ENCODE assay signal across 1 cellular context in the genomic region with DNA sequence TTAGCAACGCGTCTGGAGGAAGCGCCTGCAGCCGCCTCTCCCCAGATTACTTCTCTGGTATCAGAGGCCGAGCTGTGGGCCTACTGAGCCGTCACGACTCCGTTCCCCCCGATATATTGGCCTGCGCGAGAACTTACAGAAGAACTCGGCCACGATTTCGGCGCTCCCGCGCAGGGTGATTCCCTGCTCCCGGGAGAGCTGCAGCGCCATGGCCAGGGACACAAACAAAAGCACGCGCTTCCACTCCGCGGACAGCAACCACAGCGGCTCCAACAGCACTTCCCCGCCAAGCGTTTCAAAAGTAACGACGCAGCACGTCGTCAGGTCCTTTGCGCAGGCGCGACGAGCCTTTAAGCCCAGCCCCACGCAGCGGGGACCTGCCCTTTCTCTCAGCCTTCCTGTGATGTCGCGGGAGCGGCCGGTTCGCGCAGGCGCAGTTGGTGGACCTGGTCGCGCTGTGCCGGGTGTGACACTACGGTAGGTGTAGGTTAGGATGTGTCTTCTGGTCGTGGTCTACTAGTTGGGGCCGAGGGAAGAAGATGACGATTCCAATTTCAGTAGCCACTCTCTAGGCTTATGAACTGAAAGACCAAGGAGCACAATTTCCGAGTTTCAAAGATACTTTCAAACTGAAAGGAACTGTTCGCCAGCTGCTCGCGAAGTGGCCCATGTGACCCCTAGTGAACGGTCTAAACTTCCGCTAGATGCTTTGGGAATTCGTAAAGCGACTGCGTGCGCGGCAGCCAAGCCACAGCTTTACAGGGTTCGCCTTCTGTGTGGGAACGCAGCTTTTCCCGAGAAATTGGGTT.
TF ChIP-seq lines count a peak whose summit lies in the region.

Gene MAD2L1 (minus strand): TSS at position 324 of the 809 bp plus-strand sequence. CDS start 114 bp downstream, at position 210.

TF ChIP-seq in HepG2, 621 proteins besides CTCF, POLR2A, EP300 and RAD21 (continued from another document and continues in another):
- TF ChIP-seq, protein P1, sequence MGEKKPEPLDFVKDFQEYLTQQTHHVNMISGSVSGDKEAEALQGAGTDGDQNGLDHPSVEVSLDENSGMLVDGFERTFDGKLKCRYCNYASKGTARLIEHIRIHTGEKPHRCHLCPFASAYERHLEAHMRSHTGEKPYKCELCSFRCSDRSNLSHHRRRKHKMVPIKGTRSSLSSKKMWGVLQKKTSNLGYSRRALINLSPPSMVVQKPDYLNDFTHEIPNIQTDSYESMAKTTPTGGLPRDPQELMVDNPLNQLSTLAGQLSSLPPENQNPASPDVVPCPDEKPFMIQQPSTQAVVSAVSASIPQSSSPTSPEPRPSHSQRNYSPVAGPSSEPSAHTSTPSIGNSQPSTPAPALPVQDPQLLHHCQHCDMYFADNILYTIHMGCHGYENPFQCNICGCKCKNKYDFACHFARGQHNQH (CRISPR knock-in tag; IDR thresholded peaks at IDR 0.05) = no peak; the same call in 1 of the 2 replicates
- TF ChIP-seq EHMT2 (IDR thresholded peaks at IDR 0.05; ENCODE audit: borderline replicate concordance, low read depth, low read length) (no peak), SMAD3 (CRISPR knock-in tag; IDR thresholded peaks at IDR 0.05) (peak; percentile 34; the same call in 1 of the 2 replicates), KLF6 (CRISPR knock-in tag; IDR thresholded peaks at IDR 0.05) (no peak), DNMT1 (CRISPR knock-in tag; IDR thresholded peaks at IDR 0.05) (peak; percentile 90), NPAS2 (CRISPR knock-in tag; IDR thresholded peaks at IDR 0.05; ENCODE audit: borderline replicate concordance) (no peak), ZNF431 (CRISPR knock-in tag; IDR thresholded peaks at IDR 0.05; ENCODE audit: borderline replicate concordance, low read depth) (no peak), ZNF598 (CRISPR knock-in tag; IDR thresholded peaks at IDR 0.05; ENCODE audit: borderline replicate concordance) (peak; percentile 83; the same call in 1 of the 2 replicates), CBFB (CRISPR knock-in tag; IDR thresholded peaks at IDR 0.05) (peak; percentile 49; the same call in 1 of the 2 replicates), ZNF224 (CRISPR knock-in tag; IDR thresholded peaks at IDR 0.05) (0 out of 2 replicates have a peak, but pooled peaks have one; percentile 33), NFIB (CRISPR knock-in tag; IDR thresholded peaks at IDR 0.05; ENCODE audit: borderline replicate concordance) (no peak), ZNF790 (CRISPR knock-in tag; IDR thresholded peaks at IDR 0.05; ENCODE audit: borderline replicate concordance) (no peak), ZNF20 (CRISPR knock-in tag; IDR thresholded peaks at IDR 0.05) (no peak), ATF7 (IDR thresholded peaks at IDR 0.05) (no peak), ATF7 (CRISPR knock-in tag; IDR thresholded peaks at IDR 0.05) (no peak), ZNF761 (CRISPR knock-in tag; conservative IDR thresholded peaks at IDR 0.05) (0 out of 2 replicates have a peak, but pooled peaks have one; percentile 29), ZKSCAN1 (IDR thresholded peaks at IDR 0.05; ENCODE audit: low read length) (no peak), MLLT10 (CRISPR knock-in tag; IDR thresholded peaks at IDR 0.05) (no peak), FOXA1 (IDR thresholded peaks at IDR 0.05) (no peak), FOXA1 (CRISPR knock-in tag; IDR thresholded peaks at IDR 0.05) (no peak), HOXD1 (CRISPR knock-in tag; IDR thresholded peaks at IDR 0.05) (no peak; the same call in 1 of the 2 replicates), ZNF329 (CRISPR knock-in tag; IDR thresholded peaks at IDR 0.05; ENCODE audit: low read depth) (peak; percentile 78), MIER2 (CRISPR knock-in tag; IDR thresholded peaks at IDR 0.05) (no peak), ZNF136 (CRISPR knock-in tag; IDR thresholded peaks at IDR 0.05; ENCODE audit: low read depth) (peak; percentile 52), MEF2D (CRISPR knock-in tag; IDR thresholded peaks at IDR 0.05) (peak; percentile 18; the same call in 1 of the 2 replicates), ZBTB8A (CRISPR knock-in tag; IDR thresholded peaks at IDR 0.05; ENCODE audit: borderline replicate concordance, low read depth) (no peak), FOXO1 (CRISPR knock-in tag; IDR thresholded peaks at IDR 0.05) (no peak), DPF2 (CRISPR knock-in tag; IDR thresholded peaks at IDR 0.05; ENCODE audit: borderline replicate concordance, low read depth) (no peak), TERF1 (CRISPR knock-in tag; IDR thresholded peaks at IDR 0.05) (no peak), NFRKB (IDR thresholded peaks at IDR 0.05) (no peak), ZNF674 (CRISPR knock-in tag; IDR thresholded peaks at IDR 0.05; ENCODE audit: low read depth) (no peak), ZNF451 (CRISPR knock-in tag; IDR thresholded peaks at IDR 0.05) (no peak), ADNP (CRISPR knock-in tag; IDR thresholded peaks at IDR 0.05) (no peak), ZNF567 (CRISPR knock-in tag; IDR thresholded peaks at IDR 0.05; ENCODE audit: borderline replicate concordance) (no peak; the same call in 1 of the 2 replicates)
- TF ChIP-seq, protein P2, sequence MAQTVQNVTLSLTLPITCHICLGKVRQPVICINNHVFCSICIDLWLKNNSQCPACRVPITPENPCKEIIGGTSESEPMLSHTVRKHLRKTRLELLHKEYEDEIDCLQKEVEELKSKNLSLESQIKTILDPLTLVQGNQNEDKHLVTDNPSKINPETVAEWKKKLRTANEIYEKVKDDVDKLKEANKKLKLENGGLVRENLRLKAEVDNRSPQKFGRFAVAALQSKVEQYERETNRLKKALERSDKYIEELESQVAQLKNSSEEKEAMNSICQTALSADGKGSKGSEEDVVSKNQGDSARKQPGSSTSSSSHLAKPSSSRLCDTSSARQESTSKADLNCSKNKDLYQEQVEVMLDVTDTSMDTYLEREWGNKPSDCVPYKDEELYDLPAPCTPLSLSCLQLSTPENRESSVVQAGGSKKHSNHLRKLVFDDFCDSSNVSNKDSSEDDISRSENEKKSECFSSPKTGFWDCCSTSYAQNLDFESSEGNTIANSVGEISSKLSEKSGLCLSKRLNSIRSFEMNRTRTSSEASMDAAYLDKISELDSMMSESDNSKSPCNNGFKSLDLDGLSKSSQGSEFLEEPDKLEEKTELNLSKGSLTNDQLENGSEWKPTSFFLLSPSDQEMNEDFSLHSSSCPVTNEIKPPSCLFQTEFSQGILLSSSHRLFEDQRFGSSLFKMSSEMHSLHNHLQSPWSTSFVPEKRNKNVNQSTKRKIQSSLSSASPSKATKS (CRISPR knock-in tag; IDR thresholded peaks at IDR 0.05) = no peak
- TF ChIP-seq, protein P3, sequence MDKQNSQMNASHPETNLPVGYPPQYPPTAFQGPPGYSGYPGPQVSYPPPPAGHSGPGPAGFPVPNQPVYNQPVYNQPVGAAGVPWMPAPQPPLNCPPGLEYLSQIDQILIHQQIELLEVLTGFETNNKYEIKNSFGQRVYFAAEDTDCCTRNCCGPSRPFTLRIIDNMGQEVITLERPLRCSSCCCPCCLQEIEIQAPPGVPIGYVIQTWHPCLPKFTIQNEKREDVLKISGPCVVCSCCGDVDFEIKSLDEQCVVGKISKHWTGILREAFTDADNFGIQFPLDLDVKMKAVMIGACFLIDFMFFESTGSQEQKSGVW (CRISPR knock-in tag; IDR thresholded peaks at IDR 0.05; ENCODE audit: borderline replicate concordance) = no peak
- TF ChIP-seq, protein P4, sequence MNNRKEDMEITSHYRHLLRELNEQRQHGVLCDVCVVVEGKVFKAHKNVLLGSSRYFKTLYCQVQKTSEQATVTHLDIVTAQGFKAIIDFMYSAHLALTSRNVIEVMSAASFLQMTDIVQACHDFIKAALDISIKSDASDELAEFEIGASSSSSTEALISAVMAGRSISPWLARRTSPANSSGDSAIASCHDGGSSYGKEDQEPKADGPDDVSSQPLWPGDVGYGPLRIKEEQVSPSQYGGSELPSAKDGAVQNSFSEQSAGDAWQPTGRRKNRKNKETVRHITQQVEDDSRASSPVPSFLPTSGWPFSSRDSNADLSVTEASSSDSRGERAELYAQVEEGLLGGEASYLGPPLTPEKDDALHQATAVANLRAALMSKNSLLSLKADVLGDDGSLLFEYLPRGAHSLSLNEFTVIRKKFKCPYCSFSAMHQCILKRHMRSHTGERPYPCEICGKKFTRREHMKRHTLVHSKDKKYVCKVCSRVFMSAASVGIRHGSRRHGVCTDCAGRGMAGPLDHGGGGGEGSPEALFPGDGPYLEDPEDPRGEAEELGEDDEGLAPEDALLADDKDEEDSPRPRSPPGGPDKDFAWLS (CRISPR knock-in tag; IDR thresholded peaks at IDR 0.05; ENCODE audit: borderline replicate concordance) = no peak
- TF ChIP-seq, protein P5, sequence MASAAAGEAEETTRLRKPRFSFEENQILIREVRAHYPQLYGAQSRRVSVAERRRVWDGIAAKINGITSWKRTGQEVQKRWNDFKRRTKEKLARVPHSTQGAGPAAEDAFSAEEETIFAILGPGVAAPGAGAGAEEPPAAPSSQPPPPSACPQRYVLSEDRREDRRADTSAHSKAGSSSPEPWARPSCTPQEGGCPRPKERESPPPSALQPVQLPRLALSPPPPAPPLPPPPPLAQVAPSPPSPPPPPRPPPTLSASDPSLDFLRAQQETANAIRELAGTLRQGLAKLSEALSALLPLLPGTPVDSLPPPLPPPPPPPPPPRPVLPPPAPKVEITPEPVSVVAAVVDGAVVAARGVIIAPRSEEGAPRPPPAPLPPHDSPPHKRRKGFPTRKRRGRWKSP (CRISPR knock-in tag; IDR thresholded peaks at IDR 0.05) = peak; percentile 92; the same call in 1 of the 2 replicates
- TF ChIP-seq, protein P6, sequence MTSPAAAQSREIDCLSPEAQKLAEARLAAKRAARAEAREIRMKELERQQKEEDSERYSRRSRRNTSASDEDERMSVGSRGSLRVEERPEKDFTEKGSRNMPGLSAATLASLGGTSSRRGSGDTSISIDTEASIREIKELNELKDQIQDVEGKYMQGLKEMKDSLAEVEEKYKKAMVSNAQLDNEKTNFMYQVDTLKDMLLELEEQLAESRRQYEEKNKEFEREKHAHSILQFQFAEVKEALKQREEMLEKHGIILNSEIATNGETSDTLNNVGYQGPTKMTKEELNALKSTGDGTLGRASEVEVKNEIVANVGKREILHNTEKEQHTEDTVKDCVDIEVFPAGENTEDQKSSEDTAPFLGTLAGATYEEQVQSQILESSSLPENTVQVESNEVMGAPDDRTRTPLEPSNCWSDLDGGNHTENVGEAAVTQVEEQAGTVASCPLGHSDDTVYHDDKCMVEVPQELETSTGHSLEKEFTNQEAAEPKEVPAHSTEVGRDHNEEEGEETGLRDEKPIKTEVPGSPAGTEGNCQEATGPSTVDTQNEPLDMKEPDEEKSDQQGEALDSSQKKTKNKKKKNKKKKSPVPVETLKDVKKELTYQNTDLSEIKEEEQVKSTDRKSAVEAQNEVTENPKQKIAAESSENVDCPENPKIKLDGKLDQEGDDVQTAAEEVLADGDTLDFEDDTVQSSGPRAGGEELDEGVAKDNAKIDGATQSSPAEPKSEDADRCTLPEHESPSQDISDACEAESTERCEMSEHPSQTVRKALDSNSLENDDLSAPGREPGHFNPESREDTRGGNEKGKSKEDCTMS (CRISPR knock-in tag; conservative IDR thresholded peaks at IDR 0.05) = no peak
- TF ChIP-seq, protein P7, sequence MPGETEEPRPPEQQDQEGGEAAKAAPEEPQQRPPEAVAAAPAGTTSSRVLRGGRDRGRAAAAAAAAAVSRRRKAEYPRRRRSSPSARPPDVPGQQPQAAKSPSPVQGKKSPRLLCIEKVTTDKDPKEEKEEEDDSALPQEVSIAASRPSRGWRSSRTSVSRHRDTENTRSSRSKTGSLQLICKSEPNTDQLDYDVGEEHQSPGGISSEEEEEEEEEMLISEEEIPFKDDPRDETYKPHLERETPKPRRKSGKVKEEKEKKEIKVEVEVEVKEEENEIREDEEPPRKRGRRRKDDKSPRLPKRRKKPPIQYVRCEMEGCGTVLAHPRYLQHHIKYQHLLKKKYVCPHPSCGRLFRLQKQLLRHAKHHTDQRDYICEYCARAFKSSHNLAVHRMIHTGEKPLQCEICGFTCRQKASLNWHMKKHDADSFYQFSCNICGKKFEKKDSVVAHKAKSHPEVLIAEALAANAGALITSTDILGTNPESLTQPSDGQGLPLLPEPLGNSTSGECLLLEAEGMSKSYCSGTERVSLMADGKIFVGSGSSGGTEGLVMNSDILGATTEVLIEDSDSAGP (CRISPR knock-in tag; IDR thresholded peaks at IDR 0.05; ENCODE audit: borderline replicate concordance) = peak; percentile 87
- TF ChIP-seq, protein P8, sequence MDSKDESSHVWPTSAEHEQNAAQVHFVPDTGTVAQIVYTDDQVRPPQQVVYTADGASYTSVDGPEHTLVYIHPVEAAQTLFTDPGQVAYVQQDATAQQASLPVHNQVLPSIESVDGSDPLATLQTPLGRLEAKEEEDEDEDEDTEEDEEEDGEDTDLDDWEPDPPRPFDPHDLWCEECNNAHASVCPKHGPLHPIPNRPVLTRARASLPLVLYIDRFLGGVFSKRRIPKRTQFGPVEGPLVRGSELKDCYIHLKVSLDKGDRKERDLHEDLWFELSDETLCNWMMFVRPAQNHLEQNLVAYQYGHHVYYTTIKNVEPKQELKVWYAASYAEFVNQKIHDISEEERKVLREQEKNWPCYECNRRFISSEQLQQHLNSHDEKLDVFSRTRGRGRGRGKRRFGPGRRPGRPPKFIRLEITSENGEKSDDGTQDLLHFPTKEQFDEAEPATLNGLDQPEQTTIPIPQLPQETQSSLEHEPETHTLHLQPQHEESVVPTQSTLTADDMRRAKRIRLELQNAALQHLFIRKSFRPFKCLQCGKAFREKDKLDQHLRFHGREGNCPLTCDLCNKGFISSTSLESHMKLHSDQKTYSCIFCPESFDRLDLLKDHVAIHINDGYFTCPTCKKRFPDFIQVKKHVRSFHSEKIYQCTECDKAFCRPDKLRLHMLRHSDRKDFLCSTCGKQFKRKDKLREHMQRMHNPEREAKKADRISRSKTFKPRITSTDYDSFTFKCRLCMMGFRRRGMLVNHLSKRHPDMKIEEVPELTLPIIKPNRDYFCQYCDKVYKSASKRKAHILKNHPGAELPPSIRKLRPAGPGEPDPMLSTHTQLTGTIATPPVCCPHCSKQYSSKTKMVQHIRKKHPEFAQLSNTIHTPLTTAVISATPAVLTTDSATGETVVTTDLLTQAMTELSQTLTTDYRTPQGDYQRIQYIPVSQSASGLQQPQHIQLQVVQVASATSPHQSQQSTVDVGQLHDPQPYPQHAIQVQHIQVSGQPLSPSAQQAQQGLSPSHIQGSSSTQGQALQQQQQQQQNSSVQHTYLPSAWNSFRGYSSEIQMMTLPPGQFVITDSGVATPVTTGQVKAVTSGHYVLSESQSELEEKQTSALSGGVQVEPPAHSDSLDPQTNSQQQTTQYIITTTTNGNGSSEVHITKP (CRISPR knock-in tag; IDR thresholded peaks at IDR 0.05; ENCODE audit: low read depth) = 0 out of 2 replicates have a peak, but pooled peaks have one; percentile 0
- TF ChIP-seq, protein P9, sequence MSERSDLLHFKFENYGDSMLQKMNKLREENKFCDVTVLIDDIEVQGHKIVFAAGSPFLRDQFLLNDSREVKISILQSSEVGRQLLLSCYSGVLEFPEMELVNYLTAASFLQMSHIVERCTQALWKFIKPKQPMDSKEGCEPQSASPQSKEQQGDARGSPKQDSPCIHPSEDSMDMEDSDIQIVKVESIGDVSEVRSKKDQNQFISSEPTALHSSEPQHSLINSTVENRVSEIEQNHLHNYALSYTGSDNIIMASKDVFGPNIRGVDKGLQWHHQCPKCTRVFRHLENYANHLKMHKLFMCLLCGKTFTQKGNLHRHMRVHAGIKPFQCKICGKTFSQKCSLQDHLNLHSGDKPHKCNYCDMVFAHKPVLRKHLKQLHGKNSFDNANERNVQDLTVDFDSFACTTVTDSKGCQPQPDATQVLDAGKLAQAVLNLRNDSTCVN (CRISPR knock-in tag; IDR thresholded peaks at IDR 0.05; ENCODE audit: borderline replicate concordance) = no peak
